Comparison of ENCODE assay signal across 19 cellular contexts in genomic region chr21:46372014-46372485, GRCh38. TPM values are rescaled to one million over a fixed set of nuclear protein-coding genes. Genes with fewer than 3 reads are reported as not detected.
A peak's percentile ranks its signal among the peaks of the same experiment; 100 is the strongest.
DNase-seq lines count a peak whose midpoint lies in the region; ATAC-seq, FAIRE-seq and TF ChIP-seq lines count a peak whose summit lies in the region.
"Had no signal": no experiment of that assay in that cellular context is flagged by ENCODE, and none has a peak within 500 bp of the region (broad histone marks: within the 10 kb centered on the region; RNA-seq: fewer than 3 reads in every experiment).

No MANE protein-coding gene starts in this region.

- H2AK5ac ChIP-seq in mesenchymal stem cell (ENCODE audit: low read length, severe bottlenecking), result no peak overlapping the region

- H3K9me3 ChIP-seq in mesenchymal stem cell (ENCODE audit: control insufficient read depth, low read length) (no peaks in the 10 kb centered on the region), tibial nerve (no peaks in the 10 kb centered on the region)
- H3K9me3 ChIP-seq: BLaER1 treated with 17β-estradiol and CSF1 and Interleukin-3, amounts not matched to agents 10 nM and 100 nM; SK-N-SH had no signal

- no peak overlapping the region for H2BK12ac ChIP-seq in mesenchymal stem cell (ENCODE audit: low read length in 2 of 2)

- peak; percentile 99 for FAIRE-seq in bronchial epithelial cell (lab: Jason Lieb, UNC)
- peak; percentile 99 for FAIRE-seq in urothelium cell line (lab: Jason Lieb, UNC)
- FAIRE-seq: A204.1, D721Med, RCC 7860 had no signal

- H2BK5ac ChIP-seq in mesenchymal stem cell (ENCODE audit: low read depth, low read length, poor library complexity, severe bottlenecking), result no peak overlapping the region

- no peak overlapping the region for H2AFZ ChIP-seq in mesenchymal stem cell (ENCODE audit: low read depth, low read length)

- H3K36me3 ChIP-seq in bronchial epithelial cell (ENCODE audit: control insufficient read depth, insufficient read depth, low read length), result peaks cover 7% of the 10 kb centered on the region
- H3K36me3 ChIP-seq in mesenchymal stem cell (ENCODE audit: control insufficient read depth in 1 of 2, insufficient read depth in 2 of 2, low read depth in 1 of 2, low read length in 2 of 2), result peaks cover 25 to 46% of the 10 kb centered on the region in 2 experiments
- peaks cover 0 to 71% (median 0%) of the 10 kb centered on the region in 3 donors for H3K36me3 ChIP-seq in tibial nerve

- peaks cover 8% of the 10 kb centered on the region for H3K4me1 ChIP-seq in mesenchymal stem cell (ENCODE audit: control insufficient read depth, insufficient read depth, low read depth, low read length)
- H3K4me1 ChIP-seq in tibial nerve, result no peaks in the 10 kb centered on the region

- peaks cover 37% of the 10 kb centered on the region for H3K79me1 ChIP-seq in mesenchymal stem cell (replicated peaks; ENCODE audit: low read length, poor library complexity, severe bottlenecking)

- H3K4me2 ChIP-seq in mesenchymal stem cell (ENCODE audit: low read length, poor library complexity, severe bottlenecking), result no peak overlapping the region
- H3K4me2 ChIP-seq: BLaER1 treated with 17β-estradiol and CSF1 and Interleukin-3, amounts not matched to agents 10 nM and 100 nM; SK-N-SH had no signal

- DNase-seq in Right ventricle myocardium inferior (ENCODE audit: missing footprints) (peak; percentile 41), Right ventricle myocardium superior (no peak), bronchial epithelial cell (ENCODE audit: low read depth) (no peak), mesenchymal stem cell (no peak), urothelium cell line (ENCODE audit: low spot score) (no peak), T-helper 1 cell (no peak), SIG-M5 treated with dmso at 0.1 percent for 504 hours (lab: John Stamatoyannopoulos, UW; ENCODE audit: unreplicated experiment) (no peak), tibial nerve (ENCODE audit: low spot score in 2 of 2) (no peak)
- DNase-seq: H7; NCI-H1105 treated with DMSO at 0.1 percent for 48 hours; NCI-H1694; NCI-H748 treated with DMSO at 0.1 percent for 48 hours; NK-92 treated with Interleukin-12 subunit alpha and Interleukin-12 subunit beta, amount 100 ng/mL, for 24 hours; SHP77; SK-N-SH had no signal

- H3K18ac ChIP-seq in mesenchymal stem cell (ENCODE audit: low read depth in 1 of 2, low read length in 2 of 2), result no peak overlapping the region

- no peak overlapping the region for H3K4ac ChIP-seq in mesenchymal stem cell (ENCODE audit: low read depth in 1 of 2, low read length in 2 of 2)

- H2BK15ac ChIP-seq in mesenchymal stem cell (ENCODE audit: low read depth, poor library complexity, severe bottlenecking), result no peak overlapping the region

- no peak for TF ChIP-seq EP300 in tibial nerve (IDR thresholded peaks at IDR 0.05)

- TF ChIP-seq POLR2A in tibial nerve (IDR thresholded peaks at IDR 0.05), result no peak

- WGBS in mesenchymal stem cell, result over 99% methylated on average over 7 of the region's 7 CpGs
- 95 to 96% methylated on average over 6 to 7 of the region's 7 CpGs for WGBS in tibial nerve, 2 donors

- H3K14ac ChIP-seq in mesenchymal stem cell (ENCODE audit: low read length in 2 of 2), result peak overlapping the region in 1 of 2 experiments; percentile 72

- H4K91ac ChIP-seq in mesenchymal stem cell (ENCODE audit: low read length), result peak overlapping the region; percentile 40

- H3K27ac ChIP-seq in mesenchymal stem cell (ENCODE audit: low read length, poor library complexity, severe bottlenecking) (no peak overlapping the region), tibial nerve (no peak overlapping the region)
- H3K27ac ChIP-seq: BLaER1 treated with 17β-estradiol and CSF1 and Interleukin-3, amounts not matched to agents 10 nM and 100 nM had no signal

- H3K9ac ChIP-seq in mesenchymal stem cell (ENCODE audit: low read length), result no peak overlapping the region
- H3K9ac ChIP-seq: BLaER1 treated with 17β-estradiol and CSF1 and Interleukin-3, amounts not matched to agents 10 nM and 100 nM; SK-N-SH had no signal

- H4K8ac ChIP-seq in mesenchymal stem cell (ENCODE audit: low read length), result no peak overlapping the region

- H3K27me3 ChIP-seq in bronchial epithelial cell (ENCODE audit: control insufficient read depth, insufficient read depth, low read length) (no peaks in the 10 kb centered on the region), mesenchymal stem cell (ENCODE audit: control insufficient read depth in 1 of 2, insufficient read depth in 1 of 2, low read length in 2 of 2) (no peaks in the 10 kb centered on the region), tibial nerve (no peaks in the 10 kb centered on the region)
- H3K27me3 ChIP-seq: BLaER1 treated with 17β-estradiol and CSF1 and Interleukin-3, amounts not matched to agents 10 nM and 100 nM had no signal

- H2BK120ac ChIP-seq in mesenchymal stem cell (ENCODE audit: low read depth, low read length), result no peak overlapping the region

- H3K4me3 ChIP-seq in bronchial epithelial cell (ENCODE audit: low read depth, low read length) (no peak overlapping the region), mesenchymal stem cell (ENCODE audit: insufficient read depth in 1 of 2, low read depth in 1 of 2, low read length in 2 of 2) (no peak overlapping the region), tibial nerve (no peak overlapping the region)
- H3K4me3 ChIP-seq: BLaER1 treated with 17β-estradiol and CSF1 and Interleukin-3, amounts not matched to agents 10 nM and 100 nM had no signal

- no peak for TF ChIP-seq CTCF in bronchial epithelial cell (IDR thresholded peaks at IDR 0.05; ENCODE audit: insufficient read depth, low read length, severe bottlenecking)
- TF ChIP-seq CTCF in tibial nerve (IDR thresholded peaks at IDR 0.05), result no peak

- intact Hi-C loops in Right ventricle myocardium inferior (cut with DNase I), result no loop called here
- intact Hi-C loops in Right ventricle myocardium superior (cut with DNase I), result no loop called here

- ATAC-seq in Right ventricle myocardium inferior, result no peak
- no peak for ATAC-seq in Right ventricle myocardium superior (ENCODE audit: poor library complexity)

- H3K23ac ChIP-seq in mesenchymal stem cell (ENCODE audit: low read length in 2 of 2), result no peak overlapping the region

RNA-seq across cellular contexts. Expression of gene PCNT, which starts 48.1 kb away (rescaled TPM):
- total RNA-seq in Right ventricle myocardium inferior, result 27.3 TPM
- 28.9 TPM for total RNA-seq in Right ventricle myocardium superior
- total RNA-seq in bronchial epithelial cell, result 11.1 and 11.3 TPM in 2 replicates
- polyA plus RNA-seq in mesenchymal stem cell (2013, experiment 1 of 2), result 6.7 TPM
- 5.3 TPM for polyA plus RNA-seq in mesenchymal stem cell (2013, experiment 2 of 2)
- total RNA-seq in tibial nerve, result 10 to 100 TPM; 42.8 to 58.6 (median 45.9) TPM

RNA-seq across cellular contexts. Expression of gene C21orf58, which starts 48.4 kb away (rescaled TPM):
- total RNA-seq in Right ventricle myocardium inferior (1.2 TPM), Right ventricle myocardium superior (1.0 TPM), bronchial epithelial cell (0.53 and 0.77 TPM in 2 replicates), tibial nerve (10 to 100 TPM in 1 of 4 donors, 1 to 10 TPM in 3; 2.2 to 11.1 (median 3.0) TPM)
- 2.0 TPM for polyA plus RNA-seq in mesenchymal stem cell (2013, experiment 1 of 2)
- 1.7 TPM for polyA plus RNA-seq in mesenchymal stem cell (2013, experiment 2 of 2)
